ENCODE assay signal across 17 cellular contexts in genomic region chr6:24836116-24836515, GRCh38. TPM values are rescaled to one million over a fixed set of nuclear protein-coding genes. Genes with fewer than 3 reads are reported as not detected.
DNase-seq lines count a peak whose midpoint lies in the region; ATAC-seq and TF ChIP-seq lines count a peak whose summit lies in the region.
"Had no signal": no experiment of that assay in that cellular context is flagged by ENCODE, and none has a peak within 500 bp of the region (broad histone marks: within the 10 kb centered on the region; RNA-seq: fewer than 3 reads in every experiment).

No MANE protein-coding gene starts in this region.

- H3K4me1 Mint-ChIP-seq in osteocyte (ENCODE audit: unreplicated experiment): peaks cover 38% of the 10 kb centered on the region

- H4K20me1 ChIP-seq in SU-DHL-6 (ENCODE audit: low read depth, low read length): no peaks in the 10 kb centered on the region

- intact Hi-C loops in dorsolateral prefrontal cortex (cut with DNase I): no loop called here

- H3K9me3 Mint-ChIP-seq in osteocyte (ENCODE audit: unreplicated experiment): no peaks in the 10 kb centered on the region

- no peak overlapping the region for H3K4me2 ChIP-seq in SU-DHL-6 (ENCODE audit: low read depth, low read length, poor library complexity, severe bottlenecking)

- H3K27ac ChIP-seq in SU-DHL-6 (ENCODE audit: low read depth, low read length) (0 out of 2 replicates have a peak overlapping the region, but pooled peaks have one; percentile 3), dorsolateral prefrontal cortex (peak overlapping the region in 43 of 59 donors; percentile 3 to 89 (median 60))
- H3K27ac ChIP-seq: foreskin keratinocyte, thoracic aorta had no signal

- H3K36me3 ChIP-seq in SU-DHL-6 (ENCODE audit: low read length): peaks cover 68% of the 10 kb centered on the region
- H3K36me3 ChIP-seq: sigmoid colon, thoracic aorta had no signal

- H3F3A ChIP-seq in SU-DHL-6 (ENCODE audit: insufficient read depth): peaks cover 17% of the 10 kb centered on the region

- DNase-seq in DMS79 treated with DMSO at 0.1 percent for 48 hours (lab: John Stamatoyannopoulos, UW): peak; percentile 83
- DNase-seq in dorsolateral prefrontal cortex: no peak
- peak; percentile 74 for DNase-seq in putamen (ENCODE audit: low spot score)
- no peak for DNase-seq in osteocyte (ENCODE audit: extremely low spot score, unreplicated experiment)
- DNase-seq in NCI-H82 treated with DMSO at 0.1 percent for 48 hours (lab: John Stamatoyannopoulos, UW; ENCODE audit: unreplicated experiment): no peak
- DNase-seq: activated CD4-positive, alpha-beta T cell treated with anti-CD3 and anti-CD28 coated beads, Interleukin-2, amount 10 ng/mL, durations not matched to agents 7 days and 5 days; activated gamma-delta T cell treated with Interleukin-2 at 50 U/mL for 16 hours; Caco-2; dermis blood vessel endothelial cell; foreskin keratinocyte; NCI-H2081; sigmoid colon; SW 1271 had no signal

- no peak overlapping the region for H3K27ac Mint-ChIP-seq in osteocyte (ENCODE audit: unreplicated experiment)
- H3K27ac Mint-ChIP-seq: activated CD4-positive, alpha-beta T cell treated with anti-CD3 and anti-CD28 coated beads, Interleukin-2, amount 10 ng/mL, durations not matched to agents 7 days and 5 days had no signal

- no peaks in the 10 kb centered on the region for H3K27me3 ChIP-seq in SU-DHL-6 (ENCODE audit: low read length)
- peaks cover 0 to 4% (median 0%) of the 10 kb centered on the region in 45 donors for H3K27me3 ChIP-seq in dorsolateral prefrontal cortex
- H3K27me3 ChIP-seq: sigmoid colon had no signal

- H2AFZ ChIP-seq in SU-DHL-6 (ENCODE audit: low read depth, low read length, severe bottlenecking): no peak overlapping the region

- H3K4me3 ChIP-seq in SU-DHL-6 (ENCODE audit: insufficient read depth, low read length, poor library complexity, severe bottlenecking) (no peak overlapping the region), dorsolateral prefrontal cortex (no peak overlapping the region)
- H3K4me3 ChIP-seq: K562, sigmoid colon, thoracic aorta had no signal

- no peak for TF ChIP-seq CTCF in SU-DHL-6 (IDR thresholded peaks at IDR 0.05; ENCODE audit: insufficient read depth, low read length, poor library complexity, severe bottlenecking)
- TF ChIP-seq CTCF in dorsolateral prefrontal cortex (IDR thresholded peaks at IDR 0.05 in 54 of 56, conservative IDR thresholded peaks at IDR 0.05 in 2 of 56; ENCODE audit: low read depth in 1 of 56, partially characterized antibody in 56 of 56): no peak
- TF ChIP-seq CTCF in osteocyte (IDR thresholded peaks at IDR 0.05): no peak

- H3K27me3 Mint-ChIP-seq in osteocyte (ENCODE audit: unreplicated experiment): no peaks in the 10 kb centered on the region
- H3K27me3 Mint-ChIP-seq: activated CD4-positive, alpha-beta T cell treated with anti-CD3 and anti-CD28 coated beads, Interleukin-2, amount 10 ng/mL, durations not matched to agents 7 days and 5 days had no signal

- H3K9me3 ChIP-seq in SU-DHL-6 (ENCODE audit: insufficient read depth, low read length): no peaks in the 10 kb centered on the region
- H3K9me3 ChIP-seq: Caco-2, sigmoid colon, thoracic aorta had no signal

- no peak overlapping the region for H3K9ac ChIP-seq in SU-DHL-6 (ENCODE audit: low read length)

- H3K4me3 Mint-ChIP-seq in osteocyte (ENCODE audit: unreplicated experiment): no peak overlapping the region
- H3K4me3 Mint-ChIP-seq: activated CD4-positive, alpha-beta T cell treated with anti-CD3 and anti-CD28 coated beads, Interleukin-2, amount 10 ng/mL, durations not matched to agents 7 days and 5 days had no signal

- peaks cover 2% of the 10 kb centered on the region for H3K36me3 Mint-ChIP-seq in osteocyte (ENCODE audit: unreplicated experiment)

- H3K79me2 ChIP-seq in SU-DHL-6 (ENCODE audit: insufficient read depth, low read length): no peaks in the 10 kb centered on the region

- H3K9me2 ChIP-seq in SU-DHL-6 (replicated peaks; ENCODE audit: insufficient read depth, low read length): no peaks in the 10 kb centered on the region

- ATAC-seq in GM19035 (IDR thresholded peaks at IDR 0.05; ENCODE audit: unreplicated experiment): no peak
- ATAC-seq: foreskin keratinocyte, K562 had no signal

RNA-seq across cellular contexts. Expression of gene ARMH2, which starts 37.4 kb away (rescaled TPM):
- 1 to 10 TPM in 2 of 120 experiments, under 1 TPM in 6, not detected in 112; 0.60 to 1.8 (median 0.81) TPM for total RNA-seq in dorsolateral prefrontal cortex
- total RNA-seq in osteocyte: not detected in 2 replicates
- total RNA-seq: Caco-2, dermis blood vessel endothelial cell, foreskin keratinocyte, K562, sigmoid colon, thoracic aorta had no signal

Comparison
In these comparisons a context has a peak if more than half of its experiments do, and no peak if none do; other contexts are left out.
1. DNase-seq: peak in DMS79 treated with DMSO at 0.1 percent for 48 hours (single experiment) and putamen (single experiment); none in dorsolateral prefrontal cortex (0 of 10), osteocyte (single experiment) and NCI-H82 treated with DMSO at 0.1 percent for 48 hours (single experiment).